ENCODE assay signal across 22 cellular contexts in genomic region chr2:237909801-237910475, GRCh38. TPM values are rescaled to one million over a fixed set of nuclear protein-coding genes. Genes with fewer than 3 reads are reported as not detected.
DNase-seq lines count a peak whose midpoint lies in the region; ATAC-seq, FAIRE-seq and TF ChIP-seq lines count a peak whose summit lies in the region.
"Had no signal": no experiment of that assay in that cellular context is flagged by ENCODE, and none has a peak within 500 bp of the region (broad histone marks: within the 10 kb centered on the region; RNA-seq: fewer than 3 reads in every experiment).

No MANE protein-coding gene starts in this region.

- no peak overlapping the region for H3K4me3 ChIP-seq in GM12878
- no peak overlapping the region for H3K4me3 ChIP-seq in PC-9
- H3K4me3 ChIP-seq: GM23248 had no signal

- H2BK12ac ChIP-seq in H9 (ENCODE audit: insufficient read length, low read depth, low read length), result no peak overlapping the region

- H4K20me1 ChIP-seq in GM12878 (ENCODE audit: control insufficient read depth, insufficient read depth) (no peaks in the 10 kb centered on the region), PC-9 (ENCODE audit: insufficient read depth) (no peaks in the 10 kb centered on the region), H9 (ENCODE audit: control insufficient read depth, insufficient read depth, insufficient read length) (no peaks in the 10 kb centered on the region)

- no peak overlapping the region for H3K23ac ChIP-seq in H9 (ENCODE audit: insufficient read length, low read depth, low read length)

- H3K79me1 ChIP-seq in H9 (ENCODE audit: insufficient read depth, low read depth, low read length, poor library complexity, severe bottlenecking), result no peaks in the 10 kb centered on the region

- TF ChIP-seq EP300 in GM12878 (IDR thresholded peaks at IDR 0.05; ENCODE audit: borderline replicate concordance in 1 of 2, control insufficient read depth in 1 of 2, low read depth in 2 of 2, low read length in 2 of 2), result no peak

- H2BK120ac ChIP-seq in H9 (ENCODE audit: low read depth, low read length, poor library complexity, severe bottlenecking), result no peak overlapping the region

- H3K9ac ChIP-seq in GM12878 (ENCODE audit: control insufficient read depth, insufficient read depth, low read length) (no peak overlapping the region), H9 (ENCODE audit: extremely low read depth, insufficient read length, low read length) (no peak overlapping the region)
- H3K9ac ChIP-seq: GM23248 had no signal

- no peaks in the 10 kb centered on the region for H3K79me2 ChIP-seq in GM12878 (ENCODE audit: control insufficient read depth, insufficient read depth, low read length)
- no peaks in the 10 kb centered on the region for H3K79me2 ChIP-seq in PC-9 (ENCODE audit: low read depth)
- no peaks in the 10 kb centered on the region for H3K79me2 ChIP-seq in H9 (ENCODE audit: insufficient read depth, low read length)

- no peak overlapping the region for H3K56ac ChIP-seq in H9 (ENCODE audit: insufficient read length, low read depth, low read length)

- ATAC-seq in activated CD8-positive, alpha-beta T cell treated with anti-CD3 and anti-CD28 coated beads, Interleukin-2, amount 10 ng/mL, durations not matched to agents 7 days and 5 days, result no peak
- no peak for ATAC-seq in activated CD8-positive, alpha-beta T cell treated with anti-CD3 and anti-CD28 coated beads for 36 hours
- ATAC-seq in GM12878, result no peak
- ATAC-seq: PC-3 had no signal

- H3K27ac ChIP-seq in GM12878 (ENCODE audit: control insufficient read depth, insufficient read depth) (no peak overlapping the region), PC-9 (no peak overlapping the region), H9 (ENCODE audit: insufficient read length, low read depth, low read length) (no peak overlapping the region)
- H3K27ac ChIP-seq: GM23248 had no signal

- in situ Hi-C loops in GM12878 (cut with MboI), result no loop called here

- no peak overlapping the region for H2AK5ac ChIP-seq in H9 (ENCODE audit: insufficient read length, low read length)

- H3K36me3 Mint-ChIP-seq in activated CD8-positive, alpha-beta T cell treated with anti-CD3 and anti-CD28 coated beads, Interleukin-2, amount 10 ng/mL, durations not matched to agents 7 days and 5 days (ENCODE audit: low read depth), result peaks cover 21% of the 10 kb centered on the region
- H3K36me3 Mint-ChIP-seq in activated CD8-positive, alpha-beta T cell treated with anti-CD3 and anti-CD28 coated beads for 36 hours (ENCODE audit: low read depth), result peaks cover 12% of the 10 kb centered on the region
- no peaks in the 10 kb centered on the region for H3K36me3 Mint-ChIP-seq in glutamatergic neuron (ENCODE audit: unreplicated experiment)
- H3K36me3 Mint-ChIP-seq in H9 (ENCODE audit: insufficient read depth in 1 of 3, low read depth in 3 of 3), result peaks cover 1 to 7% (median 7%) of the 10 kb centered on the region in 3 experiments; a peak in 5 of 7 replicates

- H3K4ac ChIP-seq in H9 (ENCODE audit: low read depth, low read length), result no peak overlapping the region

- POLR2A ChIA-PET in activated CD8-positive, alpha-beta T cell treated with anti-CD3 and anti-CD28 coated beads, Interleukin-2, amount 10 ng/mL, durations not matched to agents 7 days and 5 days (lab: Charles Lee), result no interaction called here
- POLR2A ChIA-PET in activated CD8-positive, alpha-beta T cell treated with anti-CD3 and anti-CD28 coated beads for 36 hours (lab: Charles Lee), result no interaction called here
- POLR2A ChIA-PET in GM12878 (lab: Charles Lee), result no interaction called here
- POLR2A ChIA-PET in PC-9 (lab: Charles Lee; ENCODE audit: unreplicated experiment), result no interaction called here

- FAIRE-seq in GM12878 (lab: Jason Lieb, UNC), result no peak
- FAIRE-seq: D721Med, GM18507 had no signal

- no peak overlapping the region for H2BK5ac ChIP-seq in H9 (ENCODE audit: insufficient read length, low read length)

- no peak overlapping the region for H3K18ac ChIP-seq in H9 (ENCODE audit: insufficient read length, low read depth, low read length)

- peaks cover 8% of the 10 kb centered on the region for H3K4me1 ChIP-seq in GM12878 (ENCODE audit: control insufficient read depth, insufficient read depth, low read length)
- no peaks in the 10 kb centered on the region for H3K4me1 ChIP-seq in PC-9 (replicated peaks; ENCODE audit: insufficient read depth)
- H3K4me1 ChIP-seq in H9 (ENCODE audit: insufficient read depth, low read length), result no peaks in the 10 kb centered on the region
- H3K4me1 ChIP-seq: BE2C had no signal

- no peak for TF ChIP-seq POLR2A in GM12878 (IDR thresholded peaks at IDR 0.05; ENCODE audit: low read depth, low read length)

- no peak overlapping the region for H3K4me3 Mint-ChIP-seq in activated CD8-positive, alpha-beta T cell treated with anti-CD3 and anti-CD28 coated beads, Interleukin-2, amount 10 ng/mL, durations not matched to agents 7 days and 5 days
- no peak overlapping the region for H3K4me3 Mint-ChIP-seq in activated CD8-positive, alpha-beta T cell treated with anti-CD3 and anti-CD28 coated beads for 36 hours
- no peak overlapping the region for H3K4me3 Mint-ChIP-seq in glutamatergic neuron (ENCODE audit: unreplicated experiment)
- no peak overlapping the region for H3K4me3 Mint-ChIP-seq in H9
- H3K4me3 Mint-ChIP-seq: CD8-positive, alpha-beta memory T cell had no signal

- H2BK15ac ChIP-seq in H9 (ENCODE audit: low read depth, low read length), result no peak overlapping the region

- H2AFZ ChIP-seq in GM12878 (ENCODE audit: control insufficient read depth, low read depth, low read length) (no peak overlapping the region), PC-9 (no peak overlapping the region), H9 (ENCODE audit: low read length) (no peak overlapping the region)
- H2AFZ ChIP-seq: GM23248 had no signal

- RAD21 ChIA-PET in GM12878 (lab: Charles Lee; ENCODE audit: unreplicated experiment), result no interaction called here

- intact Hi-C loops in activated CD8-positive, alpha-beta T cell treated with anti-CD3 and anti-CD28 coated beads for 36 hours (cut with micrococcal nuclease), result no loop called here
- intact Hi-C loops in GM12878 (cut with micrococcal nuclease; ENCODE audit: unreplicated experiment), result no loop called here
- intact Hi-C loops in posterior vena cava (cut with DNase I), result no loop called here
- intact Hi-C loops in PC-9 (cut with micrococcal nuclease; ENCODE audit: unreplicated experiment), result no loop called here

- H2BK20ac ChIP-seq in H9 (ENCODE audit: low read depth, low read length, poor library complexity, severe bottlenecking), result no peak overlapping the region

- peak overlapping the region; percentile 9 for H3K27ac Mint-ChIP-seq in activated CD8-positive, alpha-beta T cell treated with anti-CD3 and anti-CD28 coated beads, Interleukin-2, amount 10 ng/mL, durations not matched to agents 7 days and 5 days
- no peak overlapping the region for H3K27ac Mint-ChIP-seq in activated CD8-positive, alpha-beta T cell treated with anti-CD3 and anti-CD28 coated beads for 36 hours
- no peak overlapping the region for H3K27ac Mint-ChIP-seq in glutamatergic neuron (ENCODE audit: unreplicated experiment)
- no peak overlapping the region for H3K27ac Mint-ChIP-seq in H9

- H4K5ac ChIP-seq in H9 (ENCODE audit: insufficient read length, low read depth, low read length), result no peak overlapping the region

- SMC1A ChIA-PET in GM12878 (lab: Charles Lee; ENCODE audit: uncharacterized antibody, unreplicated experiment), result no interaction called here

- peaks cover 10% of the 10 kb centered on the region for H3K9me3 Mint-ChIP-seq in activated CD8-positive, alpha-beta T cell treated with anti-CD3 and anti-CD28 coated beads, Interleukin-2, amount 10 ng/mL, durations not matched to agents 7 days and 5 days (ENCODE audit: insufficient read depth)
- peaks cover 15% of the 10 kb centered on the region for H3K9me3 Mint-ChIP-seq in activated CD8-positive, alpha-beta T cell treated with anti-CD3 and anti-CD28 coated beads for 36 hours
- H3K9me3 Mint-ChIP-seq in glutamatergic neuron (ENCODE audit: unreplicated experiment) (peaks cover 4% of the 10 kb centered on the region), H9 (peaks cover 16 to 22% of the 10 kb centered on the region in 2 experiments)

- H4K8ac ChIP-seq in H9 (replicated peaks; ENCODE audit: insufficient read length, low read depth, low read length), result no peak overlapping the region

- H3K23me2 ChIP-seq in H9 (ENCODE audit: insufficient read length, low read depth, low read length, poor library complexity, severe bottlenecking), result no peaks in the 10 kb centered on the region

- H3K9me3 ChIP-seq in GM12878 (replicated peaks; ENCODE audit: control insufficient read depth, insufficient read depth, low read length), result no peaks in the 10 kb centered on the region; the same call in 2 of the 3 replicates
- H3K9me3 ChIP-seq in PC-9 (ENCODE audit: insufficient read depth, low read depth), result peaks cover 10% of the 10 kb centered on the region; the same call in 1 of the 2 replicates
- no peaks in the 10 kb centered on the region for H3K9me3 ChIP-seq in H9 (ENCODE audit: control insufficient read depth, low read depth, low read length)
- H3K9me3 ChIP-seq: BE2C had no signal

- H3K36me3 ChIP-seq in GM12878 (ENCODE audit: control insufficient read depth in 2 of 2, insufficient read depth in 2 of 2, low read length in 1 of 2) (no peaks in the 10 kb centered on the region), PC-9 (ENCODE audit: low read depth) (peaks cover 11% of the 10 kb centered on the region; the same call in 1 of the 2 replicates)
- H3K36me3 ChIP-seq: BE2C had no signal

- WGBS in GM12878 (ENCODE audit: insufficient coverage, insufficient replicate concordance, low lambda C conversion rate, missing lambda C conversion rate), result 82% methylated on average over 14 of the region's 14 CpGs
- no CpG with 5 or more reads among the region's 14 CpGs for WGBS in H9 (ENCODE audit: extremely low coverage, insufficient read length, low lambda C conversion rate)

- H3K9me2 ChIP-seq in PC-9 (ENCODE audit: insufficient read depth), result no peaks in the 10 kb centered on the region

- no peak for DNase-seq in activated CD8-positive, alpha-beta T cell treated with anti-CD3 and anti-CD28 coated beads, Interleukin-2, amount 10 ng/mL, durations not matched to agents 7 days and 5 days
- DNase-seq in activated CD8-positive, alpha-beta T cell treated with anti-CD3 and anti-CD28 coated beads for 36 hours, result no peak
- DNase-seq in GM12878 (ENCODE audit: low read depth, low spot score) (no peak), posterior vena cava (ENCODE audit: low spot score) (peak; percentile 58), ureter (ENCODE audit: low spot score) (peak; percentile 32), PC-9 (no peak), glutamatergic neuron (no peak), H9 (no peak)
- DNase-seq: 8988T; BE2C; CD8-positive, alpha-beta memory T cell; DMS79; GM23248; KG1; NCI-H1436; NCI-H2029 treated with DMSO at 0.1 percent for 48 hours; NCI-H510A; NCI-H774; PC-3 had no signal

- TF ChIP-seq RAD21 in GM12878 (IDR thresholded peaks at IDR 0.05; ENCODE audit: insufficient read depth, low read depth, low read length), result no peak

- BruUV-seq in GM12878 (replicated peaks; lab: Mats Ljungman, UMichigan) (no TSS peak), PC-9 (replicated peaks; lab: Mats Ljungman, UMichigan) (no TSS peak)

- CTCF ChIA-PET in activated CD8-positive, alpha-beta T cell treated with anti-CD3 and anti-CD28 coated beads, Interleukin-2, amount 10 ng/mL, durations not matched to agents 7 days and 5 days (lab: Charles Lee), result no interaction called here
- CTCF ChIA-PET in activated CD8-positive, alpha-beta T cell treated with anti-CD3 and anti-CD28 coated beads for 36 hours (lab: Charles Lee), result no interaction called here
- CTCF ChIA-PET in GM12878 (lab: Yijun Ruan, JAX) (no interaction called here), PC-9 (lab: Charles Lee) (no interaction called here)

- H4K91ac ChIP-seq in H9 (ENCODE audit: insufficient read length, low read depth, low read length), result no peak overlapping the region

- no peak overlapping the region for H3T11ph ChIP-seq in H9 (ENCODE audit: low read length)

- peaks cover 36% of the 10 kb centered on the region for H3K4me1 Mint-ChIP-seq in activated CD8-positive, alpha-beta T cell treated with anti-CD3 and anti-CD28 coated beads, Interleukin-2, amount 10 ng/mL, durations not matched to agents 7 days and 5 days (ENCODE audit: low read depth)
- peaks cover 16% of the 10 kb centered on the region for H3K4me1 Mint-ChIP-seq in activated CD8-positive, alpha-beta T cell treated with anti-CD3 and anti-CD28 coated beads for 36 hours (ENCODE audit: low read depth)
- no peaks in the 10 kb centered on the region for H3K4me1 Mint-ChIP-seq in glutamatergic neuron (ENCODE audit: low read depth, unreplicated experiment)
- no peaks in the 10 kb centered on the region for H3K4me1 Mint-ChIP-seq in H9

- no peak overlapping the region for H3K4me2 ChIP-seq in GM12878 (ENCODE audit: control insufficient read depth, insufficient read depth)
- H3K4me2 ChIP-seq in PC-9, result no peak overlapping the region
- no peak overlapping the region for H3K4me2 ChIP-seq in H9 (ENCODE audit: insufficient read depth, insufficient read length, low read length)

- TF ChIP-seq CTCF in activated CD8-positive, alpha-beta T cell treated with anti-CD3 and anti-CD28 coated beads for 36 hours (IDR thresholded peaks at IDR 0.05), result no peak
- TF ChIP-seq CTCF in GM12878 (IDR thresholded peaks at IDR 0.05 in 2 of 3, conservative IDR thresholded peaks at IDR 0.05 in 1 of 3; ENCODE audit: control insufficient read depth in 2 of 3, extremely low read depth in 1 of 3, insufficient read depth in 1 of 3, low read depth in 3 of 3, low read length in 3 of 3), result no peak
- no peak for TF ChIP-seq CTCF in PC-9 (conservative IDR thresholded peaks at IDR 0.05)
- no peak for TF ChIP-seq CTCF in glutamatergic neuron (IDR thresholded peaks at IDR 0.05; ENCODE audit: partially characterized antibody, unreplicated experiment)
- no peak for TF ChIP-seq CTCF in H9 (conservative IDR thresholded peaks at IDR 0.05)

- H3K27me3 Mint-ChIP-seq in activated CD8-positive, alpha-beta T cell treated with anti-CD3 and anti-CD28 coated beads, Interleukin-2, amount 10 ng/mL, durations not matched to agents 7 days and 5 days (ENCODE audit: low read depth), result no peaks in the 10 kb centered on the region
- H3K27me3 Mint-ChIP-seq in activated CD8-positive, alpha-beta T cell treated with anti-CD3 and anti-CD28 coated beads for 36 hours, result no peaks in the 10 kb centered on the region
- H3K27me3 Mint-ChIP-seq in glutamatergic neuron (ENCODE audit: unreplicated experiment) (peaks cover 8% of the 10 kb centered on the region), H9 (ENCODE audit: low read depth) (peaks cover 2% of the 10 kb centered on the region; the same call in 1 of the 2 replicates)

- no peak overlapping the region for H3K14ac ChIP-seq in H9 (ENCODE audit: insufficient read depth, low read length)

- peaks cover 12% of the 10 kb centered on the region; the same call in 1 of the 2 replicates for H3F3A ChIP-seq in PC-9 (ENCODE audit: insufficient read depth, low read depth)

- H3K27me3 ChIP-seq in GM12878 (replicated peaks in 1 of 2; ENCODE audit: control insufficient read depth in 2 of 2, insufficient read depth in 2 of 2, low read length in 1 of 2), result no peaks in the 10 kb centered on the region; a peak in 1 of 4 replicates
- H3K27me3 ChIP-seq in PC-9 (ENCODE audit: insufficient read depth, low read depth), result no peaks in the 10 kb centered on the region
- H3K27me3 ChIP-seq in H9 (ENCODE audit: insufficient read depth, low read length), result no peaks in the 10 kb centered on the region
- H3K27me3 ChIP-seq: BE2C had no signal

RNA-seq across cellular contexts. Expression of gene RAMP1, which starts 50.5 kb away (rescaled TPM):
- 1 to 10 TPM; 5.8 to 5.9 TPM for total RNA-seq in activated CD8-positive, alpha-beta T cell treated with anti-CD3 and anti-CD28 coated beads, Interleukin-2, amount 10 ng/mL, durations not matched to agents 7 days and 5 days
- 1 to 10 TPM; 1.0 to 1.4 TPM for total RNA-seq in activated CD8-positive, alpha-beta T cell treated with anti-CD3 and anti-CD28 coated beads for 36 hours
- total RNA-seq in GM12878 (2013; cell fraction: nucleolus; rRNA removed), result not detected in 2 replicates
- total RNA-seq in GM12878 (2014; rRNA removed) (0.11 and 0.27 TPM in 2 replicates), GM12878 (2014; rRNA removed; fragmentation: Illumina TruSeq; extraction: Trizol) (not detected in 2 replicates), GM12878 (2021) (not detected in 2 replicates), posterior vena cava (100 to 1,000 TPM; 114 to 116 TPM), ureter (49.0 TPM), PC-9 (2021) (48.5 and 48.7 TPM in 2 replicates), glutamatergic neuron (ENCODE audit: unreplicated experiment) (7.6 TPM), H9 (2021) (0.63 and 0.75 TPM in 2 replicates)
- polyA plus RNA-seq in GM12878 (2011; ENCODE audit: low read depth), result not detected
- polyA plus RNA-seq in GM12878 (2011; rRNA removed) (0.12 TPM in 1 of 2 replicates, not detected in the other), GM12878 (2014; fragmentation: Illumina TruSeq; extraction: Trizol) (not detected in 2 replicates), GM12878 (2014; fragmentation: Nextera tagmentation; extraction: Ambion mirVana) (not detected), GM12878 (2014; rRNA removed) (0.19 and 0.36 TPM in 2 replicates), GM12878 (2016; fragmentation: Nextera tagmentation; extraction: Ambion mirVana) (not detected)
- 0.17 and 0.27 TPM in 2 replicates for polyA plus RNA-seq in GM12878 (2011; cell fraction: cytosol; rRNA removed)
- 0.36 TPM in 1 of 2 replicates, not detected in the other for polyA plus RNA-seq in GM12878 (2011; cell fraction: nucleus; rRNA removed)
- 0.14 TPM in 1 of 2 replicates, not detected in the other for polyA plus RNA-seq in GM12878 (2012)
- not detected in 2 replicates for polyA minus RNA-seq in GM12878 (2011; rRNA and poly(A)+ RNA removed)
- polyA minus RNA-seq in GM12878 (2011; cell fraction: cytosol; rRNA and poly(A)+ RNA removed), result not detected in 2 replicates
- polyA minus RNA-seq in GM12878 (2011; cell fraction: nucleus; rRNA and poly(A)+ RNA removed), result not detected in 2 replicates
- total RNA-seq: G401 had no signal

RNA-seq across cellular contexts. Expression of gene UBE2F, which starts 56.9 kb away (rescaled TPM):
- 10 to 100 TPM; 70.2 to 71.9 TPM for total RNA-seq in activated CD8-positive, alpha-beta T cell treated with anti-CD3 and anti-CD28 coated beads, Interleukin-2, amount 10 ng/mL, durations not matched to agents 7 days and 5 days
- total RNA-seq in activated CD8-positive, alpha-beta T cell treated with anti-CD3 and anti-CD28 coated beads for 36 hours, result 10 to 100 TPM; 96.5 to 99.5 TPM
- 24.5 and 32.9 TPM in 2 replicates for total RNA-seq in GM12878 (2013; cell fraction: nucleolus; rRNA removed)
- total RNA-seq in GM12878 (2014; rRNA removed) (18.2 and 26.3 TPM in 2 replicates), GM12878 (2014; rRNA removed; fragmentation: Illumina TruSeq; extraction: Trizol) (28.0 and 30.3 TPM in 2 replicates), GM12878 (2021) (26.1 and 27.7 TPM in 2 replicates), posterior vena cava (10 to 100 TPM; 49.5 to 49.9 TPM), ureter (44.4 TPM), PC-9 (2021) (76.7 and 103 TPM in 2 replicates), glutamatergic neuron (ENCODE audit: unreplicated experiment) (43.0 TPM), H9 (2021) (62.1 and 65.6 TPM in 2 replicates)
- polyA plus RNA-seq in GM12878 (2011; ENCODE audit: low read depth), result 12.6 TPM
- polyA plus RNA-seq in GM12878 (2011; rRNA removed) (56.6 and 59.8 TPM in 2 replicates), GM12878 (2014; fragmentation: Illumina TruSeq; extraction: Trizol) (47.6 and 53.7 TPM in 2 replicates), GM12878 (2014; fragmentation: Nextera tagmentation; extraction: Ambion mirVana) (10 to 100 TPM; 12.3 to 21.9 TPM), GM12878 (2014; rRNA removed) (34.9 and 39.9 TPM in 2 replicates), GM12878 (2016; fragmentation: Nextera tagmentation; extraction: Ambion mirVana) (10 to 100 TPM; 58.1 to 64.4 TPM)
- polyA plus RNA-seq in GM12878 (2011; cell fraction: cytosol; rRNA removed), result 33.5 and 49.0 TPM in 2 replicates
- polyA plus RNA-seq in GM12878 (2011; cell fraction: nucleus; rRNA removed), result 16.7 and 18.0 TPM in 2 replicates
- polyA plus RNA-seq in GM12878 (2012), result 13.1 and 16.0 TPM in 2 replicates
- polyA minus RNA-seq in GM12878 (2011; rRNA and poly(A)+ RNA removed), result 15.0 and 19.3 TPM in 2 replicates
- polyA minus RNA-seq in GM12878 (2011; cell fraction: cytosol; rRNA and poly(A)+ RNA removed), result 6.4 and 13.5 TPM in 2 replicates
- 12.8 and 21.8 TPM in 2 replicates for polyA minus RNA-seq in GM12878 (2011; cell fraction: nucleus; rRNA and poly(A)+ RNA removed)

Comparison
In these comparisons a context has a peak if more than half of its experiments do, and no peak if none do; other contexts are left out.
1. DNase-seq: peak in posterior vena cava (single experiment) and ureter (single experiment); none in activated CD8-positive, alpha-beta T cell treated with anti-CD3 and anti-CD28 coated beads, Interleukin-2, amount 10 ng/mL, durations not matched to agents 7 days and 5 days (single experiment), activated CD8-positive, alpha-beta T cell treated with anti-CD3 and anti-CD28 coated beads for 36 hours (single experiment), GM12878 (single experiment), PC-9 (0 of 2), glutamatergic neuron (single experiment) and H9 (single experiment).